Comparison of ENCODE assay signal across 11 cellular contexts in genomic region chr2:197163755-197164753, GRCh38.
DNase-seq lines count a peak whose midpoint lies in the region; ATAC-seq lines count a peak whose summit lies in the region.
"Had no signal": no experiment of that assay in that cellular context is flagged by ENCODE, and none has a peak within 500 bp of the region (broad histone marks: within the 10 kb centered on the region; RNA-seq: fewer than 3 reads in every experiment).

No MANE protein-coding gene starts in this region.

- peak overlapping the region in 6 of 7 donors; percentile 48 to 83 (median 78) for H3K27ac Mint-ChIP-seq in CD4-positive, alpha-beta memory T cell

- H3K4me3 Mint-ChIP-seq in CD4-positive, alpha-beta memory T cell = peak overlapping the region in 1 of 8 donors; percentile 26
- H3K4me3 Mint-ChIP-seq: activated T-helper 1 cell treated with anti-CD3 and anti-CD28 coated beads, Interleukin-12 subunit alpha, Interleukin-12 subunit beta, Interleukin-2, Interleukin-4 antibody, amounts not matched to agents 30 ng/mL and 10 ng/mL and 1 ng/mL, durations not matched to agents 14 hours and 24 hours and 36 hours had no signal

- H3K4me1 ChIP-seq in CD4-positive, alpha-beta memory T cell (ENCODE audit: insufficient read depth, low read length) = peaks cover 97% of the 10 kb centered on the region
- H3K4me1 ChIP-seq in iPS DF 6.9 (ENCODE audit: control insufficient read depth, insufficient read depth, low read length) = peaks cover 9% of the 10 kb centered on the region; the same call in 1 of the 2 replicates

- CTCF ChIA-PET in CD4-positive, alpha-beta memory T cell (lab: Charles Lee; ENCODE audit: partially characterized antibody) = interaction anchor here (3.0 kb wide), 1 partner anchor 26 kb away, joined by 10 read pairs; no protein-coding TSS in a partner anchor

- peaks cover 70 to 93% (median 79%) of the 10 kb centered on the region in 4 donors for H3K4me1 Mint-ChIP-seq in CD4-positive, alpha-beta memory T cell

- POLR2A ChIA-PET in CD4-positive, alpha-beta memory T cell (lab: Charles Lee; ENCODE audit: partially characterized antibody) = interaction anchor here (1.6 kb wide), 1 partner anchor 17 kb away, joined by 4 read pairs; no protein-coding TSS in a partner anchor

- DNase-seq in CD4-positive, alpha-beta memory T cell = no peak
- DNase-seq in amygdala (lab: John Stamatoyannopoulos, UW) = peak in 29 of 56 donors; percentile 7 to 71 (median 25)
- DNase-seq in iPS DF 6.9 (ENCODE audit: low read depth, low spot score) = peak; percentile 27
- peak in 9 of 10 donors; percentile 19 to 88 (median 37) for DNase-seq in posterior cingulate gyrus
- no peak for DNase-seq in DMS114 treated with DMSO at 0.1 percent for 48 hours (lab: John Stamatoyannopoulos, UW; ENCODE audit: unreplicated experiment)
- no peak for DNase-seq in COR-L47 (lab: John Stamatoyannopoulos, UW)
- no peak for DNase-seq in NCI-H187 (lab: John Stamatoyannopoulos, UW)
- DNase-seq: stimulated activated naive CD4-positive, alpha-beta T cell; SW 1271 had no signal

- no peak overlapping the region for H3K27ac ChIP-seq in CD4-positive, alpha-beta memory T cell (ENCODE audit: low read depth, low read length)
- H3K27ac ChIP-seq in iPS DF 6.9 (ENCODE audit: low read length) = no peak overlapping the region

- H3K9me3 ChIP-seq in CD4-positive, alpha-beta memory T cell (ENCODE audit: control insufficient read depth in 1 of 2, low read length in 2 of 2) = no peaks in the 10 kb centered on the region
- no peaks in the 10 kb centered on the region for H3K9me3 ChIP-seq in iPS DF 6.9 (ENCODE audit: control insufficient read depth, insufficient read depth, low read length)

- H3K4me3 ChIP-seq in CD4-positive, alpha-beta memory T cell (ENCODE audit: low read length in 2 of 2) = no peak overlapping the region
- H3K4me3 ChIP-seq in iPS DF 6.9 (ENCODE audit: low read length) = peak overlapping the region; percentile 8; the same call in 1 of the 2 replicates

- no peaks in the 10 kb centered on the region for H3K27me3 ChIP-seq in CD4-positive, alpha-beta memory T cell (ENCODE audit: insufficient read depth, low read length)
- H3K27me3 ChIP-seq in iPS DF 6.9 (ENCODE audit: control insufficient read depth, insufficient read depth, low read length) = no peaks in the 10 kb centered on the region

- no peak for ATAC-seq in GM21390 (IDR thresholded peaks at IDR 0.05; ENCODE audit: unreplicated experiment)

- intact Hi-C loops in CD4-positive, alpha-beta memory T cell (cut with micrococcal nuclease) = no loop called here
- intact Hi-C loops in posterior cingulate gyrus (cut with DNase I) = no loop called here

- H3K9me3 Mint-ChIP-seq in CD4-positive, alpha-beta memory T cell = no peaks in the 10 kb centered on the region
- H3K9me3 Mint-ChIP-seq: activated T-helper 1 cell treated with anti-CD3 and anti-CD28 coated beads, Interleukin-12 subunit alpha, Interleukin-12 subunit beta, Interleukin-2, Interleukin-4 antibody, amounts not matched to agents 30 ng/mL and 10 ng/mL and 1 ng/mL, durations not matched to agents 14 hours and 24 hours and 36 hours had no signal

- H3K36me3 ChIP-seq in CD4-positive, alpha-beta memory T cell (ENCODE audit: insufficient read depth, low read length) = peaks cover 4% of the 10 kb centered on the region
- no peaks in the 10 kb centered on the region for H3K36me3 ChIP-seq in iPS DF 6.9 (ENCODE audit: control insufficient read depth, insufficient read depth, low read length)

- no peaks in the 10 kb centered on the region for H3K27me3 Mint-ChIP-seq in CD4-positive, alpha-beta memory T cell

- peaks cover 18 to 35% of the 10 kb centered on the region in 2 donors for H3K36me3 Mint-ChIP-seq in CD4-positive, alpha-beta memory T cell

- no CpG with 5 or more reads among the region's 54 CpGs for WGBS in iPS DF 6.9 (ENCODE audit: insufficient coverage, insufficient read length)

Comparison
In these comparisons a context has a peak if more than half of its experiments do, and no peak if none do; other contexts are left out.
1. DNase-seq: peak in amygdala (29 of 56), iPS DF 6.9 (single experiment) and posterior cingulate gyrus (9 of 10); none in CD4-positive, alpha-beta memory T cell (0 of 5), DMS114 treated with DMSO at 0.1 percent for 48 hours (single experiment), COR-L47 (single experiment) and NCI-H187 (0 of 2).